Comparison of ENCODE assay signal across 8 cellular contexts in the genomic region with DNA sequence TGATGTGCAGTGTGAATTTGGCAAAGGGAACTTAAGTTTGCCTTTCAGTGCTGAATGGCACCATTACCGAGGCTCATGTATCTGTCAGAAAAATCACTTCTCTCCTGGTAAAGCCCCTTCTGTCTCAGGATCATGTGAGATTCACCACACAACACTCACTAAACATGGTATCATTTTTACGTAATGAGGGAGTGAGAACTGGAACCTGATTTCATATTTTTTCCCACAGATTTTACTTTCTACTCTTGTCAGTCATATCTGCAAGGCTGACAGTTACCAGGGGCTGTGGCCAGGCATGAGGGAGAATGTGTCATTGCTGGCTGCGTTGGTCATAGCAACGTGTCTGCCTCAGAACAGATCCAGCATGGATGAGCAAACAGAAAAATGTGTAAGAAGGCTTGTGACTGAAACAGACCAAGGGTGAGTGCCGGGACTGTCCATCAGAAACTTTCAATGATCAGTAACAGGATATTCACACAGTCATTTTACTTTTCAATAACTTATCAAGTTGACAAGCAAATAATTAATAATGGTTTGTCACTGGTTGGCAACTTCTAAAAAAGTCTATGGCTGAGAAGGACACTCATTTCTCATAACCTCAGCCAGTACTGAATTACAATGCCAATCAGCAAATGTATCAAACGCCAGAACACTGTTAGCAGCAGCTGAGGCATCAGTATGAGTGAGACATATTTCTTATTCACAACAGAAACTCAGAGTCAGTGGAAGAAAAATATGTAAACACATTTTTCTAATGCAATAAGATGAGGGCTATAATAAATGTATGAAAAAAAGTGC.
DNase-seq lines count a peak whose midpoint lies in the region; ATAC-seq and TF ChIP-seq lines count a peak whose summit lies in the region.

No MANE protein-coding gene starts in this region.

- H3K27me3 ChIP-seq in smooth muscle cell (ENCODE audit: low read depth) = no peaks in the 10 kb centered on the region
- H3K27me3 ChIP-seq in ovary = no peaks in the 10 kb centered on the region

- DNase-seq in EH (ENCODE audit: low read depth) (peak; percentile 92), choroid plexus epithelial cell (ENCODE audit: low read depth) (peak; percentile 89), smooth muscle cell (lab: John Stamatoyannopoulos, UW; ENCODE audit: unreplicated experiment) (peak; percentile 3), NCI-H128 (lab: John Stamatoyannopoulos, UW; ENCODE audit: unreplicated experiment) (no peak), ovary (no peak), SHP77 (lab: John Stamatoyannopoulos, UW) (no peak)

- H3K4me1 ChIP-seq in smooth muscle cell (ENCODE audit: low read depth) (peaks cover 6% of the 10 kb centered on the region), ovary (ENCODE audit: insufficient read depth) (no peaks in the 10 kb centered on the region)

- H3K36me3 ChIP-seq in smooth muscle cell (ENCODE audit: low read depth) (no peaks in the 10 kb centered on the region), ovary (no peaks in the 10 kb centered on the region)

- peaks cover 6% of the 10 kb centered on the region for H3F3A ChIP-seq in smooth muscle cell (ENCODE audit: low read depth)

- H3K4me3 ChIP-seq in choroid plexus epithelial cell (ENCODE audit: low read depth, low read length) = no peak overlapping the region
- H3K4me3 ChIP-seq in smooth muscle cell = no peak overlapping the region
- no peak overlapping the region for H3K4me3 ChIP-seq in ovary

- H4K20me1 ChIP-seq in smooth muscle cell (ENCODE audit: low read depth) = no peaks in the 10 kb centered on the region

- peak overlapping the region; percentile 93 for H3K27ac ChIP-seq in smooth muscle cell (ENCODE audit: low read depth)
- no peak overlapping the region for H3K27ac ChIP-seq in ovary

- ATAC-seq in GM19438 (IDR thresholded peaks at IDR 0.05; ENCODE audit: low read depth, unreplicated experiment) (peak; percentile 71), HG03439 (IDR thresholded peaks at IDR 0.05; ENCODE audit: unreplicated experiment) (peak; percentile 83)

- intact Hi-C loops in ovary (cut with DNase I) = no loop called here

- H3K9me3 ChIP-seq in smooth muscle cell (replicated peaks; ENCODE audit: low read depth) (no peaks in the 10 kb centered on the region), ovary (no peaks in the 10 kb centered on the region)

- no peak for TF ChIP-seq CTCF in choroid plexus epithelial cell (conservative IDR thresholded peaks at IDR 0.05; ENCODE audit: low read depth, low read length)
- TF ChIP-seq CTCF in smooth muscle cell (IDR thresholded peaks at IDR 0.05; ENCODE audit: borderline replicate concordance, insufficient read depth, poor library complexity, severe bottlenecking) = no peak
- no peak for TF ChIP-seq CTCF in ovary (IDR thresholded peaks at IDR 0.05)

- TF ChIP-seq EP300 in ovary (IDR thresholded peaks at IDR 0.05) = no peak

- H3K4me2 ChIP-seq in smooth muscle cell = peak overlapping the region; percentile 52

- 17% methylated on average over 6 of the region's 6 CpGs for WGBS in smooth muscle cell (ENCODE audit: low lambda C conversion rate)
- WGBS in ovary, 3 donors = 66 to 72% (median 71%) methylated on average over 6 of the region's 6 CpGs

- no peak for TF ChIP-seq POLR2A in ovary (IDR thresholded peaks at IDR 0.05)

- H3K9ac ChIP-seq in smooth muscle cell (ENCODE audit: low read depth) = peak overlapping the region; percentile 69

- H3K79me2 ChIP-seq in smooth muscle cell (ENCODE audit: low read depth) = no peaks in the 10 kb centered on the region

- H2AFZ ChIP-seq in smooth muscle cell (ENCODE audit: low read depth) = no peak overlapping the region

Comparison
In these comparisons a context has a peak if more than half of its experiments do, and no peak if none do; other contexts are left out.
1. DNase-seq: peak in EH (single experiment), choroid plexus epithelial cell (single experiment) and smooth muscle cell (single experiment); none in NCI-H128 (single experiment), ovary (0 of 5) and SHP77 (0 of 2).